Comparison of ENCODE assay signal across 7 cellular contexts in the genomic region with DNA sequence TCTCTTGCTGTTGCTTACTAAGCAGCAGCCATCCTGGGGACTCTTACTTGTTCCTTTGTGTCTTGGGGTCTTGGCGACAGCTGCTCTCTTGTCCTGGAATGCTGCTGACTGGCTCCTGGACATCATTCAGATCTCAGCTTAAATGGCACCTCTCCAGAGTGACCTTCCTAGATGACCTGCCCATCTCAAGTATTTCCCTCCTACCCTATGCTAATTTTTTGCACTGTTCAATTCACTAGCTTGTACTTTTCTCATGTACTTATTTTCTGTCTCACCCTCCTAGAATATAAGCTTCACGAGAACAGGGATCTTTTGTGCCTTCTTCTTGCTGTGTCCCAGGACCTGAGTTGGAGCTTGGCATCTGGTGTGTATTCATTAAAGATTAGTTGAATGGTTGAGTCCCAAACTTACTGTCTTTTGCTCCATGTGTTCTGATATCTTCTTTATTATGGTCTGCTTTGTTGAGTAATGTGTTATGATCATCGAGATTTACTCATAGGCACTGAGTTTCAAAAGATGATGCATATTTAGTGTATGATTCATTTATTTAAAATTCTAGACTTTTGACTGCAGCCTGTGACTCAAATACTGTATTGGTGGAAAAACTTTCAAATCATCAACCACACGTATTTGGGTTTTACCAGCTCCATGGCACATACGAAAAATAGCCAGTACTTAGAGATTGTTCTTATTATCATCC.
A peak's percentile ranks its signal among the peaks of the same experiment; 100 is the strongest.
DNase-seq lines count a peak whose midpoint lies in the region; ATAC-seq, FAIRE-seq and TF ChIP-seq lines count a peak whose summit lies in the region.
"Not testable (repeated sequence)": the region's sequence is repeated elsewhere in the genome, so short reads cannot be mapped to it uniquely, and the experiment has no call there.

No MANE protein-coding gene starts in this region.

- peak; percentile 87 for FAIRE-seq in endothelial cell of umbilical vein (lab: Jason Lieb, UNC)

- ATAC-seq in left lung, result peak; percentile 32
- peak; percentile 78 for ATAC-seq in stimulated activated effector memory CD8-positive, alpha-beta T cell treated with anti-CD3 and anti-CD28 coated beads, Interleukin-12 subunit alpha, Interleukin-12 subunit beta, amount 100 ng/mL, for 72 hours

- H3K4me3 Mint-ChIP-seq in HFFc6, result peak overlapping the region; percentile 76
- H3K4me3 Mint-ChIP-seq in activated CD4-positive, alpha-beta memory T cell treated with anti-CD3 and anti-CD28 coated beads for 36 hours, result peak overlapping the region; percentile 33
- peak overlapping the region; percentile 85 for H3K4me3 Mint-ChIP-seq in activated naive CD4-positive, alpha-beta T cell treated with anti-CD3 and anti-CD28 coated beads, Interleukin-2, amount 50 U/mL, for 24 hours
- H3K4me3 Mint-ChIP-seq in stimulated activated effector memory CD8-positive, alpha-beta T cell treated with anti-CD3 and anti-CD28 coated beads, Interleukin-12 subunit alpha, Interleukin-12 subunit beta, amount 100 ng/mL, for 72 hours, result peak overlapping the region; percentile 63

- not testable (repeated sequence) for H3K27ac ChIP-seq in endothelial cell of umbilical vein (ENCODE audit: insufficient read depth, low read depth, low read length); left lung

- TF ChIP-seq POLR2A in endothelial cell of umbilical vein (IDR thresholded peaks at IDR 0.05; ENCODE audit: low read depth, low read length), result not testable (repeated sequence)

- not testable (repeated sequence) for TF ChIP-seq CTCF in HFFc6 (IDR thresholded peaks at IDR 0.05); endothelial cell of umbilical vein (IDR thresholded peaks at IDR 0.05; ENCODE audit: extremely low read depth in 1 of 2, insufficient read depth in 1 of 2, low read depth in 1 of 2, low read length in 2 of 2); left lung (IDR thresholded peaks at IDR 0.05)

- peaks cover 28% of the 10 kb centered on the region for H3K4me1 Mint-ChIP-seq in HFFc6 (ENCODE audit: low read depth)
- peaks cover 47% of the 10 kb centered on the region for H3K4me1 Mint-ChIP-seq in activated CD4-positive, alpha-beta memory T cell treated with anti-CD3 and anti-CD28 coated beads for 36 hours (ENCODE audit: low read depth)
- H3K4me1 Mint-ChIP-seq in activated naive CD4-positive, alpha-beta T cell treated with anti-CD3 and anti-CD28 coated beads, Interleukin-2, amount 50 U/mL, for 24 hours, result peaks cover 49% of the 10 kb centered on the region
- H3K4me1 Mint-ChIP-seq in stimulated activated effector memory CD8-positive, alpha-beta T cell treated with anti-CD3 and anti-CD28 coated beads, Interleukin-12 subunit alpha, Interleukin-12 subunit beta, amount 100 ng/mL, for 72 hours, result peaks cover 40% of the 10 kb centered on the region

- not testable (repeated sequence) for H3K27me3 Mint-ChIP-seq in HFFc6 (ENCODE audit: insufficient read depth); activated CD4-positive, alpha-beta memory T cell treated with anti-CD3 and anti-CD28 coated beads for 36 hours; activated naive CD4-positive, alpha-beta T cell treated with anti-CD3 and anti-CD28 coated beads, Interleukin-2, amount 50 U/mL, for 24 hours

- not testable (repeated sequence) for H3K36me3 Mint-ChIP-seq in HFFc6 (ENCODE audit: low read depth); activated naive CD4-positive, alpha-beta T cell treated with anti-CD3 and anti-CD28 coated beads, Interleukin-2, amount 50 U/mL, for 24 hours
- H3K36me3 Mint-ChIP-seq in activated CD4-positive, alpha-beta memory T cell treated with anti-CD3 and anti-CD28 coated beads for 36 hours, result peaks cover 11% of the 10 kb centered on the region
- H3K36me3 Mint-ChIP-seq in stimulated activated effector memory CD8-positive, alpha-beta T cell treated with anti-CD3 and anti-CD28 coated beads, Interleukin-12 subunit alpha, Interleukin-12 subunit beta, amount 100 ng/mL, for 72 hours, result peaks cover 25% of the 10 kb centered on the region

- H3K4me1 ChIP-seq in endothelial cell of umbilical vein (ENCODE audit: control insufficient read depth, extremely low read depth, insufficient read depth, low read length); left lung: not testable (repeated sequence)

- not testable (repeated sequence) for H3K36me3 ChIP-seq in endothelial cell of umbilical vein (ENCODE audit: control insufficient read depth in 2 of 2, extremely low read depth in 1 of 2, insufficient read depth in 2 of 2, low read length in 2 of 2); left lung

- dilution Hi-C loops in endothelial cell of umbilical vein (cut with MboI; ENCODE audit: extremely low pct_ligation_motif_present, low sequenced_read_pairs), result not testable (repeated sequence)

- not testable (repeated sequence) for H3K9me3 Mint-ChIP-seq in HFFc6; activated CD4-positive, alpha-beta memory T cell treated with anti-CD3 and anti-CD28 coated beads for 36 hours; activated naive CD4-positive, alpha-beta T cell treated with anti-CD3 and anti-CD28 coated beads, Interleukin-2, amount 50 U/mL, for 24 hours; stimulated activated effector memory CD8-positive, alpha-beta T cell treated with anti-CD3 and anti-CD28 coated beads, Interleukin-12 subunit alpha, Interleukin-12 subunit beta, amount 100 ng/mL, for 72 hours

- H3K9me1 ChIP-seq in endothelial cell of umbilical vein (replicated peaks; ENCODE audit: control insufficient read depth, extremely low read depth, insufficient read depth, low read length), result not testable (repeated sequence)

- POLR2A ChIA-PET in activated CD4-positive, alpha-beta memory T cell treated with anti-CD3 and anti-CD28 coated beads for 36 hours (lab: Charles Lee); endothelial cell of umbilical vein (lab: Charles Lee): not testable (repeated sequence)

- DNase-seq in HFFc6 (peak; percentile 18), RPMI7951 (ENCODE audit: low read depth) (peak; percentile 18)
- DNase-seq in activated CD4-positive, alpha-beta memory T cell treated with anti-CD3 and anti-CD28 coated beads for 36 hours; endothelial cell of umbilical vein (ENCODE audit: low read depth, low spot score); left lung: not testable (repeated sequence)
- DNase-seq in stimulated activated effector memory CD8-positive, alpha-beta T cell treated with anti-CD3 and anti-CD28 coated beads, Interleukin-12 subunit alpha, Interleukin-12 subunit beta, amount 100 ng/mL, for 72 hours (ENCODE audit: low spot score in 2 of 2), result peak in 1 of 2 donors; percentile 45

- not testable (repeated sequence) for H3K4me3 ChIP-seq in endothelial cell of umbilical vein (replicated peaks in 1 of 3; ENCODE audit: insufficient read depth in 1 of 3, low read depth in 1 of 3, low read length in 3 of 3); left lung

- not testable (repeated sequence) for H2AFZ ChIP-seq in endothelial cell of umbilical vein (ENCODE audit: low read depth, low read length)

- H3K27me3 ChIP-seq in endothelial cell of umbilical vein (ENCODE audit: control insufficient read depth in 2 of 2, insufficient read depth in 2 of 2, low read length in 2 of 2); left lung: not testable (repeated sequence)

- not testable (repeated sequence) for H3K4me2 ChIP-seq in endothelial cell of umbilical vein (ENCODE audit: insufficient read depth, low read length)

- not testable (repeated sequence) for H4K20me1 ChIP-seq in endothelial cell of umbilical vein (replicated peaks; ENCODE audit: control insufficient read depth, extremely low read depth, insufficient read depth, low read length)

- BruUV-seq in endothelial cell of umbilical vein (replicated peaks; lab: Mats Ljungman, UMichigan), result TSS peak; percentile 75

- peak overlapping the region; percentile 92 for H3K27ac Mint-ChIP-seq in HFFc6
- H3K27ac Mint-ChIP-seq in activated CD4-positive, alpha-beta memory T cell treated with anti-CD3 and anti-CD28 coated beads for 36 hours, result peak overlapping the region; percentile 65
- H3K27ac Mint-ChIP-seq in activated naive CD4-positive, alpha-beta T cell treated with anti-CD3 and anti-CD28 coated beads, Interleukin-2, amount 50 U/mL, for 24 hours, result peak overlapping the region; percentile 100
- peak overlapping the region; percentile 92 for H3K27ac Mint-ChIP-seq in stimulated activated effector memory CD8-positive, alpha-beta T cell treated with anti-CD3 and anti-CD28 coated beads, Interleukin-12 subunit alpha, Interleukin-12 subunit beta, amount 100 ng/mL, for 72 hours

- H3K9ac ChIP-seq in endothelial cell of umbilical vein (replicated peaks; ENCODE audit: extremely low read depth, insufficient read depth, low read length), result not testable (repeated sequence)

- intact Hi-C loops in activated CD4-positive, alpha-beta memory T cell treated with anti-CD3 and anti-CD28 coated beads for 36 hours (cut with micrococcal nuclease); endothelial cell of umbilical vein (cut with micrococcal nuclease); left lung (cut with DNase I): not testable (repeated sequence)

- not testable (repeated sequence) for H3K79me2 ChIP-seq in endothelial cell of umbilical vein (ENCODE audit: control insufficient read depth, insufficient read depth, low read length)

- CTCF ChIA-PET in activated CD4-positive, alpha-beta memory T cell treated with anti-CD3 and anti-CD28 coated beads for 36 hours (lab: Charles Lee); endothelial cell of umbilical vein (lab: Charles Lee): not testable (repeated sequence)

- not testable (repeated sequence) for H3K9me3 ChIP-seq in endothelial cell of umbilical vein (replicated peaks; ENCODE audit: control insufficient read depth, insufficient read depth, low read length); left lung

Comparison
In these comparisons a context has a peak if more than half of its experiments do, and no peak if none do; other contexts are left out.
1. H3K4me3 Mint-ChIP-seq: peak in every context shown above with its lines; median percentile 85 in activated naive CD4-positive, alpha-beta T cell treated with anti-CD3 and anti-CD28 coated beads, Interleukin-2, amount 50 U/mL, for 24 hours; 76 in HFFc6; 63 in stimulated activated effector memory CD8-positive, alpha-beta T cell treated with anti-CD3 and anti-CD28 coated beads, Interleukin-12 subunit alpha, Interleukin-12 subunit beta, amount 100 ng/mL, for 72 hours; 33 in activated CD4-positive, alpha-beta memory T cell treated with anti-CD3 and anti-CD28 coated beads for 36 hours.